8 cellular contexts compared by ENCODE assay signal in the genomic region with DNA sequence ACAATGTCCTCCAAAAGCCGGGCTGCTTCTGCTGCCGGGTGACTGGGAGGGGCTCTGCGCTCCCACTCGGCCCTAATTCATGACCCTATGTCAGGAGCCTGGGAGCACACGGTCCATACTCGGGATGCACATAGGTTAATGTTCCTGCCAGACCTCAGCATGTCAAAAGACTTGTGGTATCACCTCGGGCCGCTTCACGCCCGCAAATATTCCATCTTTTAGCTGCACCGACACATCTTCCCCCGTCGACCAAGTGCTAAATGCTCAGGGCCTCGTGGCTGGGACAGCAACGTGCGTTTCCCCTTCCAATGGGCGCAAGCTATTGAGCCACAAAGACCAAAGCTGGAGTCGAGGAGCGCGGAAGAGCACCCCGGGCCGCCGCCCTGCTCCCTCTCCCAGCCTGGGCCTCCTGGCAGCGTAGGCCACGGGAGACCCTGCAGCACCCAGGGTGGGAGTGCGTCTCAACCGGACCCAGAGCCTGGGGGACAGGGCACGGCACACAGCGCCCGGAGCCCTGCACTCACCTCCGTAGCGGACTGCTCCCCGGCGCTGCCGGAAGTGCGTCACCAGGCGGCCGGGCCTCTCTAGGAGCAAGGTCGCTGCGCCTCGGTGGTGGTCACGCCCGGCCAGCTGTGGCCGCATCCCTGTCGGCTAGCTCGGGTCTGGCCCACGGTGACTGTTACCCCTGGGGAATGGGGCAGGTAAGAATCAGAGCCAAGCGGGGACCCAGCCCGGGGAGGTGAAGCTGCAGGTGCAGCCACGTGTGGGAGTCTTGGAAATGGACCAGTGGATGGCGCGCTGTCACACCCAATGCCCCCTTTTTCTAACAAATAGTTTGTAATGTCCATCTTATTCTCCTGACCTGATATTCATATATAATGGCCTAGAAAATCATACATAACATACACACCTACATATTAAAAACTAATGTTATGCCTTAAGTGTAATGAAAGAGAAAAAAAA. TPM values are rescaled to one million over a fixed set of nuclear protein-coding genes. Genes with fewer than 3 reads are reported as not detected.
DNase-seq lines count a peak whose midpoint lies in the region; ATAC-seq and TF ChIP-seq lines count a peak whose summit lies in the region.

A gene (minus strand): TSS at position 562 of the 963 bp plus-strand sequence. CDS start 5,451 bp downstream, outside the sequence.

- intact Hi-C loops in head of caudate nucleus (cut with DNase I) (loop anchor here (1.0 kb wide), 1 partner anchor 22 kb away; no protein-coding TSS in a partner anchor), ovary (cut with DNase I) (loop anchor here in 1 of 4 donors (2.0 kb wide), 1 partner anchor 23 kb away; no protein-coding TSS in a partner anchor)

- peak in 1 of 3 donors; percentile 26 for TF ChIP-seq CTCF in ovary (IDR thresholded peaks at IDR 0.05)
- no peak for TF ChIP-seq CTCF in thoracic aorta (IDR thresholded peaks at IDR 0.05)

- H3K4me3 Mint-ChIP-seq in activated naive CD8-positive, alpha-beta T cell treated with anti-CD3 and anti-CD28 coated beads for 36 hours, result peak within 1 kb of the TSS; percentile 93

- peak; percentile 37 for DNase-seq in GF-D8 (lab: John Stamatoyannopoulos, UW)
- DNase-seq in H4 (ENCODE audit: low spot score), result peak; percentile 63
- DNase-seq in LoVo (ENCODE audit: low spot score), result peak; percentile 81
- peak; percentile 26 for DNase-seq in SKM-1 (lab: John Stamatoyannopoulos, UW; ENCODE audit: unreplicated experiment)
- DNase-seq in activated naive CD8-positive, alpha-beta T cell treated with anti-CD3 and anti-CD28 coated beads for 36 hours, result peak; percentile 85
- DNase-seq in head of caudate nucleus, result peak; percentile 65 to 96 (median 92)
- peak; percentile 80 to 92 (median 88) for DNase-seq in ovary
- DNase-seq in thoracic aorta (ENCODE audit: low spot score), result peak; percentile 49

- H3K27ac Mint-ChIP-seq in activated naive CD8-positive, alpha-beta T cell treated with anti-CD3 and anti-CD28 coated beads for 36 hours, result peak within 1 kb of the TSS; percentile 96

- TF ChIP-seq EP300 in ovary (IDR thresholded peaks at IDR 0.05), result no peak

- H3K27me3 Mint-ChIP-seq in activated naive CD8-positive, alpha-beta T cell treated with anti-CD3 and anti-CD28 coated beads for 36 hours, result no peaks in the 10 kb centered on the region

- no peaks in the 10 kb centered on the region for H3K27me3 ChIP-seq in ovary
- H3K27me3 ChIP-seq in thoracic aorta (replicated peaks; ENCODE audit: insufficient read depth), result no peaks in the 10 kb centered on the region

- H3K36me3 ChIP-seq in ovary (no peaks in the 10 kb centered on the region), thoracic aorta (no peaks in the 10 kb centered on the region)

- TF ChIP-seq POLR2A in ovary (IDR thresholded peaks at IDR 0.05), result peak; percentile 86

- H3K4me1 ChIP-seq in ovary (ENCODE audit: insufficient read depth) (peaks cover 4% of the 10 kb centered on the region), thoracic aorta (ENCODE audit: control insufficient read depth in 1 of 2, low read depth in 2 of 2) (peaks cover 8 to 13% of the 10 kb centered on the region in 2 donors)

- H3K9me3 ChIP-seq in ovary, result no peaks in the 10 kb centered on the region
- no peaks in the 10 kb centered on the region for H3K9me3 ChIP-seq in thoracic aorta

- peaks cover 17% of the 10 kb centered on the region for H3K4me1 Mint-ChIP-seq in activated naive CD8-positive, alpha-beta T cell treated with anti-CD3 and anti-CD28 coated beads for 36 hours

- H3K27ac ChIP-seq in ovary (peak within 1 kb of the TSS; percentile 40 to 80), thoracic aorta (peak within 1 kb of the TSS; percentile 66 to 80)

- peaks cover 4% of the 10 kb centered on the region for H3K36me3 Mint-ChIP-seq in activated naive CD8-positive, alpha-beta T cell treated with anti-CD3 and anti-CD28 coated beads for 36 hours

- peak; percentile 94 for ATAC-seq in thoracic aorta (ENCODE audit: insufficient number of reproducible peaks, low FRiP score, low read depth)

- 0% methylated on average over 44 to 52 of the region's 52 CpGs for WGBS in ovary, 3 donors

- no peaks in the 10 kb centered on the region for H3K9me3 Mint-ChIP-seq in activated naive CD8-positive, alpha-beta T cell treated with anti-CD3 and anti-CD28 coated beads for 36 hours

- H3K4me3 ChIP-seq in ovary (peak within 1 kb of the TSS; percentile 88), thoracic aorta (peak within 1 kb of the TSS; percentile 98)

RNA-seq across cellular contexts. Expression of the gene that starts here (rescaled TPM):
- total RNA-seq in H4 (2014; rRNA removed; shearing (Covaris generic)), result 9.0 and 10.0 TPM in 2 replicates
- total RNA-seq in activated naive CD8-positive, alpha-beta T cell treated with anti-CD3 and anti-CD28 coated beads for 36 hours, result 10 to 100 TPM; 11.1 to 11.5 TPM
- total RNA-seq in ovary (10 to 100 TPM in 1 of 7 donors, 1 to 10 TPM in 6; 5.4 to 10.8 (median 8.9) TPM), thoracic aorta (10 to 100 TPM in 1 of 2 donors, 1 to 10 TPM in 1; 3.9 to 10.1 TPM)
- polyA plus RNA-seq in ovary, result 1 to 10 TPM; 6.9 to 9.0 TPM

Comparison
In these comparisons a context has a peak if more than half of its experiments do, and no peak if none do; other contexts are left out.
1. Peak in every context shown above with its lines: DNase-seq, ATAC-seq, H3K4me3 ChIP-seq and H3K27ac ChIP-seq.
2. DNase-seq: peak in every context shown above with its lines; median percentile 92 in head of caudate nucleus; 88 in ovary; 85 in activated naive CD8-positive, alpha-beta T cell treated with anti-CD3 and anti-CD28 coated beads for 36 hours; 81 in LoVo; 63 in H4; 49 in thoracic aorta; 37 in GF-D8; 26 in SKM-1.